Comparison of ENCODE assay signal across 1 cellular context in the genomic region with DNA sequence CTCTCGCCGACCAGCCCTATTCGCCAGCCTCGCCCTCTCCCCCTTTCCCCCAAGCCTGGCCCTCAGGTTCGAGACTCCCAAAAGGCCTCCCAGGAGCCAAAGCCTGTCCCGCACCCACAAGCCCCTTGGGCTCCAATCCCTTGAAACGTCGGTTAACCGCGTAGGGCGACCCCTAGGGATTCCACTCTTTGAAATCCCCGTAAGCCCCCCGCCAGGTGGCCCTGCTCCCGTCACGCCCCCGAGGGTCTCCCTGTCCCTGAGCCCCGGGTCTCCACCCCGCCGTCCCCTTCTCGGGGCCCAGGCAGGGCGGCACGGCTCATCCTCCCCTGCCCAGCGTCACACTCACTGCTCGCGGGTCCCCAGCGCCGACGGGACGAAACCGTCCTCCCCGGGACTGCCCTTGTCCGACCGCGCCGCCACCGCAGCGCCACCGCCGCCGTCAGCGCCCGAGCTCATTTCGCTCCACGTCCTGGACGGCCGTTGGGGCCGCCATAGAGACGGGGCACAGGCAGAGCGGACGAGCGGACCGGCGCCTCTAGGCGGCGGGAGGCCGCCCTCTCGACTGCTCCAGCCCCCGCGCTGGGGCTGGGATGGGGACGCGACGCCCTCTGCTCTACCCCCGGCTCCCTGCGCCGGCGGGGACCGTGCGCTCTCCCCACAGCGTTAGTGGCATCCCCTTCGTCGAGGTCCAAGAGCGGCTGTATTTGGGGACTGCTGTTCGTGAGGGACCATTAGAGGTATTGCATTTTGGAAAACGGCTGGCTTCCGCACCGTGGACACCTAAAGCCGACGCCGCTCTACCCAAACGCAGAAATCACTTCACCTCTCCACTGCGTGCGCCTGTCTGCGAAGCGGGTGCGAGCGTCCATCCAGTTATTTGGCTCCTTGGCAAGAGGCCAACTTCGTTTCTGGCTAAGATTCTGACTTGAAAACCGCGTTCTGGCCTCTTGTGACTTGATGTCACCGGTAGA.
A peak's percentile ranks its signal among the peaks of the same experiment; 100 is the strongest.
TF ChIP-seq lines count a peak whose summit lies in the region.

A gene (minus strand): TSS at position 510 of the 971 bp plus-strand sequence. CDS start 54 bp downstream, at position 456.

TF ChIP-seq in GM12878, 131 proteins besides CTCF, POLR2A, EP300 and RAD21 (continued from another document and continues in another):
- TF ChIP-seq, protein P1, sequence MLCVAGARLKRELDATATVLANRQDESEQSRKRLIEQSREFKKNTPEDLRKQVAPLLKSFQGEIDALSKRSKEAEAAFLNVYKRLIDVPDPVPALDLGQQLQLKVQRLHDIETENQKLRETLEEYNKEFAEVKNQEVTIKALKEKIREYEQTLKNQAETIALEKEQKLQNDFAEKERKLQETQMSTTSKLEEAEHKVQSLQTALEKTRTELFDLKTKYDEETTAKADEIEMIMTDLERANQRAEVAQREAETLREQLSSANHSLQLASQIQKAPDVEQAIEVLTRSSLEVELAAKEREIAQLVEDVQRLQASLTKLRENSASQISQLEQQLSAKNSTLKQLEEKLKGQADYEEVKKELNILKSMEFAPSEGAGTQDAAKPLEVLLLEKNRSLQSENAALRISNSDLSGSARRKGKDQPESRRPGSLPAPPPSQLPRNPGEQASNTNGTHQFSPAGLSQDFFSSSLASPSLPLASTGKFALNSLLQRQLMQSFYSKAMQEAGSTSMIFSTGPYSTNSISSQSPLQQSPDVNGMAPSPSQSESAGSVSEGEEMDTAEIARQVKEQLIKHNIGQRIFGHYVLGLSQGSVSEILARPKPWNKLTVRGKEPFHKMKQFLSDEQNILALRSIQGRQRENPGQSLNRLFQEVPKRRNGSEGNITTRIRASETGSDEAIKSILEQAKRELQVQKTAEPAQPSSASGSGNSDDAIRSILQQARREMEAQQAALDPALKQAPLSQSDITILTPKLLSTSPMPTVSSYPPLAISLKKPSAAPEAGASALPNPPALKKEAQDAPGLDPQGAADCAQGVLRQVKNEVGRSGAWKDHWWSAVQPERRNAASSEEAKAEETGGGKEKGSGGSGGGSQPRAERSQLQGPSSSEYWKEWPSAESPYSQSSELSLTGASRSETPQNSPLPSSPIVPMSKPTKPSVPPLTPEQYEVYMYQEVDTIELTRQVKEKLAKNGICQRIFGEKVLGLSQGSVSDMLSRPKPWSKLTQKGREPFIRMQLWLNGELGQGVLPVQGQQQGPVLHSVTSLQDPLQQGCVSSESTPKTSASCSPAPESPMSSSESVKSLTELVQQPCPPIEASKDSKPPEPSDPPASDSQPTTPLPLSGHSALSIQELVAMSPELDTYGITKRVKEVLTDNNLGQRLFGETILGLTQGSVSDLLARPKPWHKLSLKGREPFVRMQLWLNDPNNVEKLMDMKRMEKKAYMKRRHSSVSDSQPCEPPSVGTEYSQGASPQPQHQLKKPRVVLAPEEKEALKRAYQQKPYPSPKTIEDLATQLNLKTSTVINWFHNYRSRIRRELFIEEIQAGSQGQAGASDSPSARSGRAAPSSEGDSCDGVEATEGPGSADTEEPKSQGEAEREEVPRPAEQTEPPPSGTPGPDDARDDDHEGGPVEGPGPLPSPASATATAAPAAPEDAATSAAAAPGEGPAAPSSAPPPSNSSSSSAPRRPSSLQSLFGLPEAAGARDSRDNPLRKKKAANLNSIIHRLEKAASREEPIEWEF (IDR thresholded peaks at IDR 0.05; ENCODE audit: insufficient replicate concordance, low read depth, low read length): no peak
- TF ChIP-seq NR2C2 (IDR thresholded peaks at IDR 0.05; ENCODE audit: borderline replicate concordance, control insufficient read depth, insufficient read length, low read depth) (no peak), BMI1 (IDR thresholded peaks at IDR 0.05; ENCODE audit: borderline replicate concordance) (no peak), RELA (IDR thresholded peaks at IDR 0.05; ENCODE audit: borderline replicate concordance, partially characterized antibody) (no peak), MXI1 (IDR thresholded peaks at IDR 0.05; ENCODE audit: low read depth, low read length) (peak; percentile 80), FOXM1 (IDR thresholded peaks at IDR 0.05; ENCODE audit: low read depth, low read length) (no peak), FOXK2 (IDR thresholded peaks at IDR 0.05) (no peak), SRF (IDR thresholded peaks at IDR 0.05; ENCODE audit: low read depth in 2 of 2, low read length in 2 of 2) (no peak), NFIC (IDR thresholded peaks at IDR 0.05; ENCODE audit: low read depth, low read length) (no peak), TBL1XR1 (IDR thresholded peaks at IDR 0.05; ENCODE audit: low read depth, low read length) (peak; percentile 64; the same call in 1 of the 2 replicates), STAT3 (IDR thresholded peaks at IDR 0.05; ENCODE audit: low read depth, low read length) (no peak), ZNF217 (IDR thresholded peaks at IDR 0.05) (no peak), ZNF24 (IDR thresholded peaks at IDR 0.05) (peak; percentile 55), TCF7 (IDR thresholded peaks at IDR 0.05; ENCODE audit: borderline replicate concordance) (no peak), TAF1 (IDR thresholded peaks at IDR 0.05; ENCODE audit: borderline replicate concordance, low read depth, low read length) (peak; percentile 93), RUNX3 (IDR thresholded peaks at IDR 0.05; ENCODE audit: low read length) (peak; percentile 52; the same call in 1 of the 2 replicates), HCFC1 (IDR thresholded peaks at IDR 0.05; ENCODE audit: low read length) (peak; percentile 68), SMARCA5 (IDR thresholded peaks at IDR 0.05) (peak; percentile 78; the same call in 1 of the 2 replicates), RCOR1 (conservative IDR thresholded peaks at IDR 0.05; ENCODE audit: low read depth, low read length) (0 out of 2 replicates have a peak, but pooled peaks have one; percentile 72), NR2C1 (IDR thresholded peaks at IDR 0.05) (peak; percentile 73), PAX5 (IDR thresholded peaks at IDR 0.05; ENCODE audit: borderline replicate concordance, low read depth, low read length) (peak; percentile 15; the same call in 1 of the 2 replicates), RFX5 (IDR thresholded peaks at IDR 0.05; ENCODE audit: low read depth, low read length) (no peak), POU2F2 (IDR thresholded peaks at IDR 0.05; ENCODE audit: borderline replicate concordance, low read depth, low read length) (peak; percentile 42; the same call in 1 of the 3 replicates), ZNF207 (IDR thresholded peaks at IDR 0.05; ENCODE audit: borderline replicate concordance) (0 out of 2 replicates have a peak, but pooled peaks have one; percentile 67), JUND (IDR thresholded peaks at IDR 0.05; ENCODE audit: low read depth, low read length) (no peak), SMAD1 (IDR thresholded peaks at IDR 0.05; ENCODE audit: low read depth, partially characterized antibody) (peak; percentile 92), SIN3A (IDR thresholded peaks at IDR 0.05; ENCODE audit: low read depth, low read length) (peak; percentile 68; the same call in 1 of the 2 replicates), SUPT20H (IDR thresholded peaks at IDR 0.05; ENCODE audit: borderline replicate concordance, control insufficient read depth, low read depth, low read length) (no peak), BHLHE40 (IDR thresholded peaks at IDR 0.05; ENCODE audit: borderline replicate concordance in 1 of 2, low read depth in 2 of 2, low read length in 1 of 2) (peak; percentile 27 to 74; a peak in 2 of 4 replicates), ZZZ3 (IDR thresholded peaks at IDR 0.05; ENCODE audit: control insufficient read depth, insufficient read length, low read depth) (no peak), ZSCAN29 (IDR thresholded peaks at IDR 0.05) (no peak), TCF3 (IDR thresholded peaks at IDR 0.05; ENCODE audit: borderline replicate concordance, insufficient read depth, low read depth, low read length) (peak; percentile 60; the same call in 1 of the 2 replicates), CBX3 (IDR thresholded peaks at IDR 0.05; ENCODE audit: borderline replicate concordance, low read depth) (no peak), HDAC6 (IDR thresholded peaks at IDR 0.05; ENCODE audit: unreplicated experiment) (peak; percentile 93), KLF5 (IDR thresholded peaks at IDR 0.05; ENCODE audit: partially characterized antibody) (peak; percentile 29), BCL11A (IDR thresholded peaks at IDR 0.05; ENCODE audit: low read depth, low read length) (no peak), MEF2B (IDR thresholded peaks at IDR 0.05; ENCODE audit: partially characterized antibody, poor library complexity, severe bottlenecking) (peak; percentile 26), MTA3 (IDR thresholded peaks at IDR 0.05; ENCODE audit: borderline replicate concordance, low read length) (no peak)
- TF ChIP-seq, protein P2, sequence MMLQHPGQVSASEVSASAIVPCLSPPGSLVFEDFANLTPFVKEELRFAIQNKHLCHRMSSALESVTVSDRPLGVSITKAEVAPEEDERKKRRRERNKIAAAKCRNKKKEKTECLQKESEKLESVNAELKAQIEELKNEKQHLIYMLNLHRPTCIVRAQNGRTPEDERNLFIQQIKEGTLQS (IDR thresholded peaks at IDR 0.05; ENCODE audit: borderline replicate concordance, extremely low read depth, low read depth, low read length): no peak
- TF ChIP-seq, protein P3, sequence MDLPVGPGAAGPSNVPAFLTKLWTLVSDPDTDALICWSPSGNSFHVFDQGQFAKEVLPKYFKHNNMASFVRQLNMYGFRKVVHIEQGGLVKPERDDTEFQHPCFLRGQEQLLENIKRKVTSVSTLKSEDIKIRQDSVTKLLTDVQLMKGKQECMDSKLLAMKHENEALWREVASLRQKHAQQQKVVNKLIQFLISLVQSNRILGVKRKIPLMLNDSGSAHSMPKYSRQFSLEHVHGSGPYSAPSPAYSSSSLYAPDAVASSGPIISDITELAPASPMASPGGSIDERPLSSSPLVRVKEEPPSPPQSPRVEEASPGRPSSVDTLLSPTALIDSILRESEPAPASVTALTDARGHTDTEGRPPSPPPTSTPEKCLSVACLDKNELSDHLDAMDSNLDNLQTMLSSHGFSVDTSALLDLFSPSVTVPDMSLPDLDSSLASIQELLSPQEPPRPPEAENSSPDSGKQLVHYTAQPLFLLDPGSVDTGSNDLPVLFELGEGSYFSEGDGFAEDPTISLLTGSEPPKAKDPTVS (IDR thresholded peaks at IDR 0.05; ENCODE audit: low read depth, low read length): no peak; the same call in 1 of the 2 replicates
- TF ChIP-seq, protein P4, sequence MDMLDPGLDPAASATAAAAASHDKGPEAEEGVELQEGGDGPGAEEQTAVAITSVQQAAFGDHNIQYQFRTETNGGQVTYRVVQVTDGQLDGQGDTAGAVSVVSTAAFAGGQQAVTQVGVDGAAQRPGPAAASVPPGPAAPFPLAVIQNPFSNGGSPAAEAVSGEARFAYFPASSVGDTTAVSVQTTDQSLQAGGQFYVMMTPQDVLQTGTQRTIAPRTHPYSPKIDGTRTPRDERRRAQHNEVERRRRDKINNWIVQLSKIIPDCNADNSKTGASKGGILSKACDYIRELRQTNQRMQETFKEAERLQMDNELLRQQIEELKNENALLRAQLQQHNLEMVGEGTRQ (IDR thresholded peaks at IDR 0.05; ENCODE audit: borderline replicate concordance, low read depth, low read length): no peak
- TF ChIP-seq, protein P5, sequence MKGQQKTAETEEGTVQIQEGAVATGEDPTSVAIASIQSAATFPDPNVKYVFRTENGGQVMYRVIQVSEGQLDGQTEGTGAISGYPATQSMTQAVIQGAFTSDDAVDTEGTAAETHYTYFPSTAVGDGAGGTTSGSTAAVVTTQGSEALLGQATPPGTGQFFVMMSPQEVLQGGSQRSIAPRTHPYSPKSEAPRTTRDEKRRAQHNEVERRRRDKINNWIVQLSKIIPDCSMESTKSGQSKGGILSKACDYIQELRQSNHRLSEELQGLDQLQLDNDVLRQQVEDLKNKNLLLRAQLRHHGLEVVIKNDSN (IDR thresholded peaks at IDR 0.05; ENCODE audit: borderline replicate concordance, extremely low read length, insufficient read depth, low read depth, low read length): no peak
- TF ChIP-seq, protein P6, sequence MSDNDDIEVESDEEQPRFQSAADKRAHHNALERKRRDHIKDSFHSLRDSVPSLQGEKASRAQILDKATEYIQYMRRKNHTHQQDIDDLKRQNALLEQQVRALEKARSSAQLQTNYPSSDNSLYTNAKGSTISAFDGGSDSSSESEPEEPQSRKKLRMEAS (IDR thresholded peaks at IDR 0.05; ENCODE audit: low read depth, low read length): peak; percentile 60; the same call in 1 of the 2 replicates
- TF ChIP-seq, protein P7, sequence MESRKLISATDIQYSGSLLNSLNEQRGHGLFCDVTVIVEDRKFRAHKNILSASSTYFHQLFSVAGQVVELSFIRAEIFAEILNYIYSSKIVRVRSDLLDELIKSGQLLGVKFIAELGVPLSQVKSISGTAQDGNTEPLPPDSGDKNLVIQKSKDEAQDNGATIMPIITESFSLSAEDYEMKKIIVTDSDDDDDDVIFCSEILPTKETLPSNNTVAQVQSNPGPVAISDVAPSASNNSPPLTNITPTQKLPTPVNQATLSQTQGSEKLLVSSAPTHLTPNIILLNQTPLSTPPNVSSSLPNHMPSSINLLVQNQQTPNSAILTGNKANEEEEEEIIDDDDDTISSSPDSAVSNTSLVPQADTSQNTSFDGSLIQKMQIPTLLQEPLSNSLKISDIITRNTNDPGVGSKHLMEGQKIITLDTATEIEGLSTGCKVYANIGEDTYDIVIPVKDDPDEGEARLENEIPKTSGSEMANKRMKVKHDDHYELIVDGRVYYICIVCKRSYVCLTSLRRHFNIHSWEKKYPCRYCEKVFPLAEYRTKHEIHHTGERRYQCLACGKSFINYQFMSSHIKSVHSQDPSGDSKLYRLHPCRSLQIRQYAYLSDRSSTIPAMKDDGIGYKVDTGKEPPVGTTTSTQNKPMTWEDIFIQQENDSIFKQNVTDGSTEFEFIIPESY (IDR thresholded peaks at IDR 0.05): no peak
- TF ChIP-seq, protein P8, sequence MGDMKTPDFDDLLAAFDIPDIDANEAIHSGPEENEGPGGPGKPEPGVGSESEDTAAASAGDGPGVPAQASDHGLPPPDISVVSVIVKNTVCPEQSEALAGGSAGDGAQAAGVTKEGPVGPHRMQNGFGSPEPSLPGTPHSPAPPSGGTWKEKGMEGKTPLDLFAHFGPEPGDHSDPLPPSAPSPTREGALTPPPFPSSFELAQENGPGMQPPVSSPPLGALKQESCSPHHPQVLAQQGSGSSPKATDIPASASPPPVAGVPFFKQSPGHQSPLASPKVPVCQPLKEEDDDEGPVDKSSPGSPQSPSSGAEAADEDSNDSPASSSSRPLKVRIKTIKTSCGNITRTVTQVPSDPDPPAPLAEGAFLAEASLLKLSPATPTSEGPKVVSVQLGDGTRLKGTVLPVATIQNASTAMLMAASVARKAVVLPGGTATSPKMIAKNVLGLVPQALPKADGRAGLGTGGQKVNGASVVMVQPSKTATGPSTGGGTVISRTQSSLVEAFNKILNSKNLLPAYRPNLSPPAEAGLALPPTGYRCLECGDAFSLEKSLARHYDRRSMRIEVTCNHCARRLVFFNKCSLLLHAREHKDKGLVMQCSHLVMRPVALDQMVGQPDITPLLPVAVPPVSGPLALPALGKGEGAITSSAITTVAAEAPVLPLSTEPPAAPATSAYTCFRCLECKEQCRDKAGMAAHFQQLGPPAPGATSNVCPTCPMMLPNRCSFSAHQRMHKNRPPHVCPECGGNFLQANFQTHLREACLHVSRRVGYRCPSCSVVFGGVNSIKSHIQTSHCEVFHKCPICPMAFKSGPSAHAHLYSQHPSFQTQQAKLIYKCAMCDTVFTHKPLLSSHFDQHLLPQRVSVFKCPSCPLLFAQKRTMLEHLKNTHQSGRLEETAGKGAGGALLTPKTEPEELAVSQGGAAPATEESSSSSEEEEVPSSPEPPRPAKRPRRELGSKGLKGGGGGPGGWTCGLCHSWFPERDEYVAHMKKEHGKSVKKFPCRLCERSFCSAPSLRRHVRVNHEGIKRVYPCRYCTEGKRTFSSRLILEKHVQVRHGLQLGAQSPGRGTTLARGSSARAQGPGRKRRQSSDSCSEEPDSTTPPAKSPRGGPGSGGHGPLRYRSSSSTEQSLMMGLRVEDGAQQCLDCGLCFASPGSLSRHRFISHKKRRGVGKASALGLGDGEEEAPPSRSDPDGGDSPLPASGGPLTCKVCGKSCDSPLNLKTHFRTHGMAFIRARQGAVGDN (IDR thresholded peaks at IDR 0.05): 0 out of 2 replicates have a peak, but pooled peaks have one; percentile 27
